1 cellular context compared by ENCODE assay signal in genomic region chr16:68237243-68238028, GRCh38.
A peak's percentile ranks its signal among the peaks of the same experiment; 100 is the strongest.
TF ChIP-seq lines count a peak whose summit lies in the region.

No MANE protein-coding gene starts in this region.

TF ChIP-seq in HepG2, 621 proteins besides CTCF, POLR2A, EP300 and RAD21 (continued from another document and continues in another):
- peak; percentile 31 for TF ChIP-seq SNAPC4 (CRISPR knock-in tag; IDR thresholded peaks at IDR 0.05)
- TF ChIP-seq REXO4 (CRISPR knock-in tag; IDR thresholded peaks at IDR 0.05; ENCODE audit: borderline replicate concordance) = 0 out of 2 replicates have a peak, but pooled peaks have one; percentile 6
- TF ChIP-seq RFXAP (CRISPR knock-in tag; IDR thresholded peaks at IDR 0.05; ENCODE audit: borderline replicate concordance) = peak; percentile 79
- TF ChIP-seq NR0B2 (CRISPR knock-in tag; IDR thresholded peaks at IDR 0.05) = no peak
- TF ChIP-seq HIC2 (CRISPR knock-in tag; IDR thresholded peaks at IDR 0.05; ENCODE audit: low read depth) = peak; percentile 69; the same call in 1 of the 2 replicates
- no peak for TF ChIP-seq SYNCRIP (IDR thresholded peaks at IDR 0.05; ENCODE audit: insufficient read depth, low read depth, low read length)
- TF ChIP-seq NR2F1 (CRISPR knock-in tag; IDR thresholded peaks at IDR 0.05) = 0 out of 4 replicates have a peak, but pooled peaks of 1 of the 2 experiments have one; percentile 15
- TF ChIP-seq ZBTB38 (CRISPR knock-in tag; IDR thresholded peaks at IDR 0.05) = peak; percentile 99; the same call in 1 of the 2 replicates
- TF ChIP-seq ZNF704 (CRISPR knock-in tag; IDR thresholded peaks at IDR 0.05; ENCODE audit: borderline replicate concordance) = no peak
- TF ChIP-seq ZNF546 (CRISPR knock-in tag; conservative IDR thresholded peaks at IDR 0.05) = no peak; the same call in 1 of the 2 replicates
- 0 out of 2 replicates have a peak, but pooled peaks have one; percentile 53 for TF ChIP-seq ZNF773 (CRISPR knock-in tag; IDR thresholded peaks at IDR 0.05; ENCODE audit: borderline replicate concordance)
- TF ChIP-seq SRSF1 (optimal IDR thresholded peaks at IDR 0.05; ENCODE audit: low read depth, low read length) = peak; percentile 16
- TF ChIP-seq DNMT1 (CRISPR knock-in tag; IDR thresholded peaks at IDR 0.05) = no peak
- peak; percentile 77 for TF ChIP-seq DR1 (CRISPR knock-in tag; IDR thresholded peaks at IDR 0.05)
- TF ChIP-seq STAG1 (CRISPR knock-in tag; IDR thresholded peaks at IDR 0.05) = peak; percentile 3; the same call in 1 of the 2 replicates
- no peak for TF ChIP-seq ZNF737 (CRISPR knock-in tag; IDR thresholded peaks at IDR 0.05; ENCODE audit: borderline replicate concordance)
- peak; percentile 69; the same call in 1 of the 2 replicates for TF ChIP-seq MED13 (CRISPR knock-in tag; IDR thresholded peaks at IDR 0.05)
- no peak for TF ChIP-seq CENPX (CRISPR knock-in tag; IDR thresholded peaks at IDR 0.05)
- no peak for TF ChIP-seq GTF3A (CRISPR knock-in tag; conservative IDR thresholded peaks at IDR 0.05)
- peak; percentile 90 for TF ChIP-seq ZFP91 (CRISPR knock-in tag; IDR thresholded peaks at IDR 0.05; ENCODE audit: borderline replicate concordance)
- no peak; the same call in 1 of the 2 replicates for TF ChIP-seq ZSCAN30 (CRISPR knock-in tag; IDR thresholded peaks at IDR 0.05)
- TF ChIP-seq ZNF687 (CRISPR knock-in tag; IDR thresholded peaks at IDR 0.05) = peak; percentile 82
- TF ChIP-seq ZNF251 (CRISPR knock-in tag; IDR thresholded peaks at IDR 0.05) = 0 out of 2 replicates have a peak, but pooled peaks have one; percentile 8
- TF ChIP-seq FIP1L1 (IDR thresholded peaks at IDR 0.05; ENCODE audit: borderline replicate concordance, insufficient read depth, low read depth, low read length) = no peak; the same call in 1 of the 2 replicates
- peak; percentile 95; the same call in 1 of the 2 replicates for TF ChIP-seq ZSCAN20 (CRISPR knock-in tag; IDR thresholded peaks at IDR 0.05; ENCODE audit: borderline replicate concordance)
- TF ChIP-seq ZBTB42 (CRISPR knock-in tag; IDR thresholded peaks at IDR 0.05) = peak; percentile 53; the same call in 1 of the 2 replicates
- peak; percentile 87 for TF ChIP-seq FOXA3 (CRISPR knock-in tag; IDR thresholded peaks at IDR 0.05)
- peak; percentile 89 for TF ChIP-seq RBFOX2 (IDR thresholded peaks at IDR 0.05; ENCODE audit: low read depth, low read length)
- peak; percentile 46; the same call in 1 of the 2 replicates for TF ChIP-seq PAX8 (CRISPR knock-in tag; IDR thresholded peaks at IDR 0.05; ENCODE audit: borderline replicate concordance)
- peak; percentile 60; the same call in 1 of the 2 replicates for TF ChIP-seq TBP (CRISPR knock-in tag; IDR thresholded peaks at IDR 0.05)
- 0 out of 2 replicates have a peak, but pooled peaks have one; percentile 26 for TF ChIP-seq NCOA5 (CRISPR knock-in tag; IDR thresholded peaks at IDR 0.05)
- peak; percentile 82; the same call in 1 of the 2 replicates for TF ChIP-seq ZNF572 (CRISPR knock-in tag; IDR thresholded peaks at IDR 0.05)
- TF ChIP-seq ZNF672 (CRISPR knock-in tag; IDR thresholded peaks at IDR 0.05) = no peak
- no peak for TF ChIP-seq MTA1 (CRISPR knock-in tag; IDR thresholded peaks at IDR 0.05; ENCODE audit: borderline replicate concordance)
- peak; percentile 75 for TF ChIP-seq ZNF574 (CRISPR knock-in tag; IDR thresholded peaks at IDR 0.05)
- peak; percentile 91 for TF ChIP-seq KAT8 (CRISPR knock-in tag; IDR thresholded peaks at IDR 0.05)
- TF ChIP-seq NPAS2 (CRISPR knock-in tag; IDR thresholded peaks at IDR 0.05; ENCODE audit: borderline replicate concordance) = no peak
- peak; percentile 76; the same call in 1 of the 2 replicates for TF ChIP-seq KMT2A (CRISPR knock-in tag; IDR thresholded peaks at IDR 0.05)
- TF ChIP-seq ZNF567 (CRISPR knock-in tag; IDR thresholded peaks at IDR 0.05; ENCODE audit: borderline replicate concordance) = peak; percentile 97; the same call in 1 of the 2 replicates
- TF ChIP-seq KAT2B (IDR thresholded peaks at IDR 0.05; ENCODE audit: borderline replicate concordance, low read depth, low read length) = no peak
- TF ChIP-seq SUZ12 (IDR thresholded peaks at IDR 0.05; ENCODE audit: low read depth, low read length) = no peak
- peak; percentile 63; the same call in 1 of the 2 replicates for TF ChIP-seq BRD4 (CRISPR knock-in tag; IDR thresholded peaks at IDR 0.05)
